21 cellular contexts compared by ENCODE assay signal in genomic region chr14:23539867-23540469, GRCh38. TPM values are rescaled to one million over a fixed set of nuclear protein-coding genes. Genes with fewer than 3 reads are reported as not detected.
DNase-seq lines count a peak whose midpoint lies in the region; ATAC-seq, FAIRE-seq and TF ChIP-seq lines count a peak whose summit lies in the region.
"Had no signal": no experiment of that assay in that cellular context is flagged by ENCODE, and none has a peak within 500 bp of the region (broad histone marks: within the 10 kb centered on the region; RNA-seq: fewer than 3 reads in every experiment).

No MANE protein-coding gene starts in this region.

- intact Hi-C loops in CD14-positive monocyte (cut with micrococcal nuclease), result no loop called here
- intact Hi-C loops in K562 (cut with micrococcal nuclease), result no loop called here

- H3K4me1 Mint-ChIP-seq in CD14-positive monocyte (peaks cover 8% of the 10 kb centered on the region), mesothelial cell of epicardium (peaks cover 28% of the 10 kb centered on the region)
- peaks cover 7% of the 10 kb centered on the region for H3K4me1 Mint-ChIP-seq in stimulated activated effector memory CD8-positive, alpha-beta T cell treated with anti-CD3 and anti-CD28 coated beads, Interleukin-12 subunit alpha, Interleukin-12 subunit beta, amount 100 ng/mL, for 72 hours

- no TSS peak for BruUV-seq in K562 (replicated peaks; lab: Mats Ljungman, UMichigan)

- peak; percentile 70 for TF ChIP-seq CTCF in CD14-positive monocyte (IDR thresholded peaks at IDR 0.05)
- no peak for TF ChIP-seq CTCF in K562 (IDR thresholded peaks at IDR 0.05 in 2 of 3, conservative IDR thresholded peaks at IDR 0.05 in 1 of 3; ENCODE audit: insufficient read depth in 2 of 3, low read depth in 1 of 3, low read length in 3 of 3)
- TF ChIP-seq CTCF in mesothelial cell of epicardium (IDR thresholded peaks at IDR 0.05; ENCODE audit: unreplicated experiment), result no peak

- peak; percentile 17; the same call in 1 of the 3 replicates for ATAC-seq in K562
- ATAC-seq in HG03139 (IDR thresholded peaks at IDR 0.05; ENCODE audit: unreplicated experiment), result no peak
- ATAC-seq in stimulated activated effector memory CD8-positive, alpha-beta T cell treated with anti-CD3 and anti-CD28 coated beads, Interleukin-12 subunit alpha, Interleukin-12 subunit beta, amount 100 ng/mL, for 72 hours, result no peak
- no peak for ATAC-seq in HG02840 (IDR thresholded peaks at IDR 0.05; ENCODE audit: low FRiP score, unreplicated experiment)

- no peak overlapping the region for H3K4me3 ChIP-seq in HUES48 (ENCODE audit: low read depth, low read length)
- no peak overlapping the region for H3K4me3 ChIP-seq in K562
- H3K4me3 ChIP-seq: BLaER1, gastrocnemius medialis, left lung, ovary, SJSA1, smooth muscle cell had no signal

- H3K4me2 ChIP-seq in K562 (ENCODE audit: insufficient read depth, low read length), result no peak overlapping the region
- H3K4me2 ChIP-seq: BLaER1 had no signal

- no peak overlapping the region for H2AFZ ChIP-seq in K562 (ENCODE audit: low read depth, low read length)

- no peak overlapping the region for H3K4me3 Mint-ChIP-seq in CD14-positive monocyte
- H3K4me3 Mint-ChIP-seq in mesothelial cell of epicardium, result no peak overlapping the region
- no peak overlapping the region for H3K4me3 Mint-ChIP-seq in stimulated activated effector memory CD8-positive, alpha-beta T cell treated with anti-CD3 and anti-CD28 coated beads, Interleukin-12 subunit alpha, Interleukin-12 subunit beta, amount 100 ng/mL, for 72 hours
- H3K4me3 Mint-ChIP-seq: activated T-helper 17 cell treated with anti-CD3 and anti-CD28 coated beads, Interleukin-2, amount 50 U/mL, for 72 hours; naive B cell had no signal

- H3K36me3 Mint-ChIP-seq in CD14-positive monocyte, result no peaks in the 10 kb centered on the region
- peaks cover 3% of the 10 kb centered on the region for H3K36me3 Mint-ChIP-seq in mesothelial cell of epicardium
- H3K36me3 Mint-ChIP-seq in stimulated activated effector memory CD8-positive, alpha-beta T cell treated with anti-CD3 and anti-CD28 coated beads, Interleukin-12 subunit alpha, Interleukin-12 subunit beta, amount 100 ng/mL, for 72 hours, result no peaks in the 10 kb centered on the region
- H3K36me3 Mint-ChIP-seq: activated naive CD4-positive, alpha-beta T cell treated with anti-CD3 and anti-CD28 coated beads, Interleukin-2, amount 50 U/mL, for 72 hours had no signal

- H3K27me3 ChIP-seq in HUES48 (ENCODE audit: control insufficient read depth, insufficient read depth, low read length) (no peaks in the 10 kb centered on the region), K562 (ENCODE audit: control insufficient read depth in 2 of 2, insufficient read depth in 2 of 2, low read length in 2 of 2) (peaks cover 0 to 4% of the 10 kb centered on the region in 2 experiments; a peak in 2 of 5 replicates)
- H3K27me3 ChIP-seq: BLaER1, gastrocnemius medialis, left lung, ovary had no signal

- H3K27ac ChIP-seq in HUES48 (ENCODE audit: low read depth, low read length), result peak overlapping the region; percentile 99
- no peak overlapping the region for H3K27ac ChIP-seq in K562 (ENCODE audit: extremely low read depth, low read depth, low read length)
- H3K27ac ChIP-seq: BLaER1, gastrocnemius medialis, left lung, ovary, SJSA1 had no signal

- no peak for FAIRE-seq in K562 (lab: Jason Lieb, UNC)

- WGBS in K562 (ENCODE audit: insufficient coverage, low coverage, missing lambda C conversion rate), result 37% methylated on average over 6 of the region's 7 CpGs

- H3K9me3 ChIP-seq in HUES48 (ENCODE audit: control insufficient read depth, insufficient read depth, low read length), result no peaks in the 10 kb centered on the region
- H3K9me3 ChIP-seq in K562 (replicated peaks; ENCODE audit: control insufficient read depth, insufficient read depth, low read depth, low read length), result no peaks in the 10 kb centered on the region
- H3K9me3 ChIP-seq: BLaER1, gastrocnemius medialis, left lung, ovary, SJSA1 had no signal

- H4K20me1 ChIP-seq in K562 (replicated peaks; ENCODE audit: control insufficient read depth, insufficient read depth, low read length), result no peaks in the 10 kb centered on the region
- H4K20me1 ChIP-seq: BLaER1 had no signal

- no peak overlapping the region for H3K27ac Mint-ChIP-seq in CD14-positive monocyte
- H3K27ac Mint-ChIP-seq in mesothelial cell of epicardium, result peak overlapping the region; percentile 31
- H3K27ac Mint-ChIP-seq in stimulated activated effector memory CD8-positive, alpha-beta T cell treated with anti-CD3 and anti-CD28 coated beads, Interleukin-12 subunit alpha, Interleukin-12 subunit beta, amount 100 ng/mL, for 72 hours, result no peak overlapping the region
- H3K27ac Mint-ChIP-seq: activated naive CD4-positive, alpha-beta T cell treated with anti-CD3 and anti-CD28 coated beads, Interleukin-2, amount 50 U/mL, for 72 hours; activated T-helper 17 cell treated with anti-CD3 and anti-CD28 coated beads, Interleukin-2, amount 50 U/mL, for 72 hours had no signal

- CTCF ChIA-PET in K562 (lab: Yijun Ruan, JAX; ENCODE audit: low intra/inter-chr PET ratio), result interaction anchor here (1.0 to 2.3 kb wide), 3 partner anchors 59 to 212 kb away, joined by 3 to 9 read pairs (median 5); no protein-coding TSS in a partner anchor

- H3K9me1 ChIP-seq in K562 (ENCODE audit: control insufficient read depth, insufficient read depth, low read length), result no peaks in the 10 kb centered on the region

- TF ChIP-seq POLR2A in K562 (conservative IDR thresholded peaks at IDR 0.05), result no peak

- peaks cover 23% of the 10 kb centered on the region for H3K36me3 ChIP-seq in HUES48 (ENCODE audit: control insufficient read depth, insufficient read depth, low read length)
- H3K36me3 ChIP-seq in K562 (ENCODE audit: control insufficient read depth, insufficient read depth, low read length), result no peaks in the 10 kb centered on the region
- H3K36me3 ChIP-seq: gastrocnemius medialis, left lung, ovary, SJSA1 had no signal

- peaks cover 6 to 7% (median 7%) of the 10 kb centered on the region in 3 donors for H3K27me3 Mint-ChIP-seq in CD14-positive monocyte (ENCODE audit: low read depth in 3 of 3)
- no peaks in the 10 kb centered on the region for H3K27me3 Mint-ChIP-seq in mesothelial cell of epicardium (ENCODE audit: low read depth)
- H3K27me3 Mint-ChIP-seq: activated T-helper 17 cell treated with anti-CD3 and anti-CD28 coated beads, Interleukin-2, amount 50 U/mL, for 72 hours had no signal

- H3K9ac ChIP-seq in HUES48 (ENCODE audit: low read depth, low read length) (no peak overlapping the region), K562 (ENCODE audit: insufficient read depth in 1 of 2, low read depth in 2 of 2, low read length in 2 of 2) (no peak overlapping the region)
- H3K9ac ChIP-seq: BLaER1 had no signal

- POLR2A ChIA-PET in K562 (lab: Yijun Ruan, JAX), result no interaction called here

- H3K4me1 ChIP-seq in HUES48 (ENCODE audit: control insufficient read depth, insufficient read depth, low read length), result peaks cover 48% of the 10 kb centered on the region
- H3K4me1 ChIP-seq in K562 (replicated peaks in 1 of 2; ENCODE audit: control insufficient read depth in 2 of 2, insufficient read depth in 2 of 2, low read length in 2 of 2), result no peaks in the 10 kb centered on the region; a peak in 1 of 5 replicates
- H3K4me1 ChIP-seq: gastrocnemius medialis, SJSA1 had no signal

- DNase-seq in CD14-positive monocyte (ENCODE audit: low spot score), result no peak
- no peak for DNase-seq in K562 (ENCODE audit: extremely low read depth in 1 of 4, low spot score in 3 of 4)
- DNase-seq in mesothelial cell of epicardium (ENCODE audit: low spot score in 2 of 2, unreplicated experiment in 2 of 2), result no peak
- no peak for DNase-seq in stimulated activated effector memory CD8-positive, alpha-beta T cell treated with anti-CD3 and anti-CD28 coated beads, Interleukin-12 subunit alpha, Interleukin-12 subunit beta, amount 100 ng/mL, for 72 hours (ENCODE audit: low spot score in 2 of 2)
- DNase-seq in C1 segment of cervical spinal cord (lab: John Stamatoyannopoulos, UW), result no peak
- DNase-seq: cortex of kidney; gastrocnemius medialis; NCI-H774; stimulated activated CD4-positive, alpha-beta T cell treated with anti-CD3 and anti-CD28 coated beads, Interleukin-2, amount 100 ng/mL, for 24 hours had no signal

- H3K9me3 Mint-ChIP-seq in CD14-positive monocyte (peaks cover 0 to 1% (median 0%) of the 10 kb centered on the region in 7 donors), mesothelial cell of epicardium (no peaks in the 10 kb centered on the region)
- H3K9me3 Mint-ChIP-seq in stimulated activated effector memory CD8-positive, alpha-beta T cell treated with anti-CD3 and anti-CD28 coated beads, Interleukin-12 subunit alpha, Interleukin-12 subunit beta, amount 100 ng/mL, for 72 hours, result no peaks in the 10 kb centered on the region
- H3K9me3 Mint-ChIP-seq: activated naive CD4-positive, alpha-beta T cell treated with anti-CD3 and anti-CD28 coated beads, Interleukin-2, amount 50 U/mL, for 72 hours; activated T-helper 17 cell treated with anti-CD3 and anti-CD28 coated beads, Interleukin-2, amount 50 U/mL, for 72 hours; naive B cell had no signal

- no peaks in the 10 kb centered on the region for H3K79me2 ChIP-seq in K562 (ENCODE audit: control insufficient read depth, insufficient read depth, low read length)

- TF ChIP-seq RAD21 in K562 (CRISPR knock-in tag; conservative IDR thresholded peaks at IDR 0.05 in 1 of 2, IDR thresholded peaks at IDR 0.05 in 1 of 2), result no peak

- in situ Hi-C loops in K562 (cut with MboI), result no loop called here

- TF ChIP-seq EP300 in K562 (IDR thresholded peaks at IDR 0.05; ENCODE audit: low read length), result no peak

RNA-seq across cellular contexts. Expression of gene ZFHX2, which starts 11.6 kb away (rescaled TPM):
- polyA plus RNA-seq in CD14-positive monocyte (under 1 TPM in 1 of 2 donors, not detected in 1; 0.07 TPM), K562 (2011; rRNA removed) (0.06 and 0.16 TPM in 2 replicates), K562 (2014; fragmentation: Illumina TruSeq; extraction: Trizol) (0.03 and 0.09 TPM in 2 replicates), K562 (2014; fragmentation: Nextera tagmentation; extraction: Ambion mirVana) (not detected), K562 (2014; rRNA removed) (0.01 TPM in 1 of 2 replicates, not detected in the other)
- 0.76 and 1.5 TPM in 2 replicates for total RNA-seq in K562 (2011; cell fraction: chromatin; rRNA removed; ENCODE audit: low replicate concordance)
- total RNA-seq in K562 (2011; cell fraction: nucleolus; rRNA removed), result 0.26 and 0.67 TPM in 2 replicates
- total RNA-seq in K562 (2011; cell fraction: nucleoplasm; rRNA removed), result 0.15 and 0.23 TPM in 2 replicates
- total RNA-seq in K562 (2014; rRNA removed) (0.29 TPM in 1 of 2 replicates, not detected in the other), K562 (2014; rRNA removed; fragmentation: Illumina TruSeq; extraction: Trizol) (0.10 and 0.11 TPM in 2 replicates), K562 (2015; rRNA removed; fragmentation: Illumina TruSeq; extraction: Trizol) (0.11 TPM in 2 replicates), K562 (2021) (0.11 and 0.22 TPM in 2 replicates), mesothelial cell of epicardium (9.8 to 14.4 TPM (median 13.7 TPM) in 3 replicates)
- polyA plus RNA-seq in K562 (2011; cell fraction: cytosol; rRNA removed), result under 0.01 and 0.04 TPM in 2 replicates
- polyA plus RNA-seq in K562 (2011; cell fraction: nucleus; rRNA removed), result 0.20 and 0.50 TPM in 2 replicates
- 0.06 and 0.07 TPM in 2 replicates for polyA plus RNA-seq in K562 (2012)
- 0.15 and 0.18 TPM in 2 replicates for polyA minus RNA-seq in K562 (2011; rRNA and poly(A)+ RNA removed)
- polyA minus RNA-seq in K562 (2011; cell fraction: cytosol; rRNA and poly(A)+ RNA removed), result not detected in 2 replicates
- 0.22 and 0.54 TPM in 2 replicates for polyA minus RNA-seq in K562 (2011; cell fraction: nucleus; rRNA and poly(A)+ RNA removed)
- total RNA-seq: RPMI7951, SJSA1 had no signal

RNA-seq across cellular contexts. Expression of gene THTPA, which starts 16.1 kb away (rescaled TPM):
- polyA plus RNA-seq in CD14-positive monocyte, result 10 to 100 TPM; 15.3 to 17.0 TPM
- total RNA-seq in K562 (2011; cell fraction: chromatin; rRNA removed; ENCODE audit: low replicate concordance), result 2.6 and 8.1 TPM in 2 replicates
- total RNA-seq in K562 (2011; cell fraction: nucleolus; rRNA removed), result 5.2 and 7.1 TPM in 2 replicates
- 5.2 and 5.4 TPM in 2 replicates for total RNA-seq in K562 (2011; cell fraction: nucleoplasm; rRNA removed)
- total RNA-seq in K562 (2014; rRNA removed), result 5.2 and 12.2 TPM in 2 replicates
- total RNA-seq in K562 (2014; rRNA removed; fragmentation: Illumina TruSeq; extraction: Trizol), result 2.2 and 2.4 TPM in 2 replicates
- 3.8 and 4.2 TPM in 2 replicates for total RNA-seq in K562 (2015; rRNA removed; fragmentation: Illumina TruSeq; extraction: Trizol)
- total RNA-seq in K562 (2021), result 6.3 and 8.7 TPM in 2 replicates
- 2.2 and 3.8 TPM in 2 replicates for polyA plus RNA-seq in K562 (2011; rRNA removed)
- polyA plus RNA-seq in K562 (2011; cell fraction: cytosol; rRNA removed), result 2.4 and 7.1 TPM in 2 replicates
- polyA plus RNA-seq in K562 (2011; cell fraction: nucleus; rRNA removed), result 2.2 and 7.9 TPM in 2 replicates
- polyA plus RNA-seq in K562 (2012), result 5.6 and 7.4 TPM in 2 replicates
- 6.8 and 8.4 TPM in 2 replicates for polyA plus RNA-seq in K562 (2014; fragmentation: Illumina TruSeq; extraction: Trizol)
- polyA plus RNA-seq in K562 (2014; fragmentation: Nextera tagmentation; extraction: Ambion mirVana), result 1 to 10 TPM; 6.4 to 6.5 TPM
- polyA plus RNA-seq in K562 (2014; rRNA removed), result 5.1 and 9.4 TPM in 2 replicates
- 2.5 and 3.2 TPM in 2 replicates for polyA minus RNA-seq in K562 (2011; rRNA and poly(A)+ RNA removed)
- 2.7 and 2.9 TPM in 2 replicates for polyA minus RNA-seq in K562 (2011; cell fraction: cytosol; rRNA and poly(A)+ RNA removed)
- polyA minus RNA-seq in K562 (2011; cell fraction: nucleus; rRNA and poly(A)+ RNA removed), result 2.4 and 2.8 TPM in 2 replicates
- 13.9 to 17.7 TPM (median 15.2 TPM) in 3 replicates for total RNA-seq in mesothelial cell of epicardium

RNA-seq across cellular contexts. Expression of gene AP1G2, which starts 27.6 kb away (rescaled TPM):
- polyA plus RNA-seq in CD14-positive monocyte, result 10 to 100 TPM; 32.2 to 37.0 TPM
- total RNA-seq in K562 (2011; cell fraction: chromatin; rRNA removed; ENCODE audit: low replicate concordance), result 396 and 1,008 TPM in 2 replicates
- total RNA-seq in K562 (2011; cell fraction: nucleolus; rRNA removed), result 461 and 463 TPM in 2 replicates
- 346 and 364 TPM in 2 replicates for total RNA-seq in K562 (2011; cell fraction: nucleoplasm; rRNA removed)
- total RNA-seq in K562 (2014; rRNA removed), result 19.1 and 25.8 TPM in 2 replicates
- total RNA-seq in K562 (2014; rRNA removed; fragmentation: Illumina TruSeq; extraction: Trizol), result 12.2 and 19.8 TPM in 2 replicates
- 27.7 and 31.9 TPM in 2 replicates for total RNA-seq in K562 (2015; rRNA removed; fragmentation: Illumina TruSeq; extraction: Trizol)
- 51.9 and 58.1 TPM in 2 replicates for total RNA-seq in K562 (2021)
- polyA plus RNA-seq in K562 (2011; rRNA removed), result 65.3 and 135 TPM in 2 replicates
- 61.3 and 70.5 TPM in 2 replicates for polyA plus RNA-seq in K562 (2011; cell fraction: cytosol; rRNA removed)
- 934 and 1,029 TPM in 2 replicates for polyA plus RNA-seq in K562 (2011; cell fraction: nucleus; rRNA removed)
- 53.3 and 105 TPM in 2 replicates for polyA plus RNA-seq in K562 (2012)
- polyA plus RNA-seq in K562 (2014; fragmentation: Illumina TruSeq; extraction: Trizol), result 41.3 and 56.2 TPM in 2 replicates
- polyA plus RNA-seq in K562 (2014; fragmentation: Nextera tagmentation; extraction: Ambion mirVana), result 10 to 100 TPM; 22.9 to 33.3 TPM
- 73.4 and 83.5 TPM in 2 replicates for polyA plus RNA-seq in K562 (2014; rRNA removed)
- polyA minus RNA-seq in K562 (2011; rRNA and poly(A)+ RNA removed), result 35.0 and 46.6 TPM in 2 replicates
- polyA minus RNA-seq in K562 (2011; cell fraction: cytosol; rRNA and poly(A)+ RNA removed), result 23.4 and 34.6 TPM in 2 replicates
- 142 and 191 TPM in 2 replicates for polyA minus RNA-seq in K562 (2011; cell fraction: nucleus; rRNA and poly(A)+ RNA removed)
- 268 to 271 TPM (median 269 TPM) in 3 replicates for total RNA-seq in mesothelial cell of epicardium

RNA-seq across cellular contexts. Expression of gene JPH4, which starts 38.6 kb away (rescaled TPM):
- polyA plus RNA-seq in CD14-positive monocyte (1 to 10 TPM; 3.7 to 4.1 TPM), K562 (2011; rRNA removed) (not detected in 2 replicates), K562 (2014; fragmentation: Illumina TruSeq; extraction: Trizol) (0.04 and 0.07 TPM in 2 replicates), K562 (2014; fragmentation: Nextera tagmentation; extraction: Ambion mirVana) (under 1 TPM in 1 of 2 experiments, not detected in 1; 0.06 TPM), K562 (2014; rRNA removed) (0.07 TPM in 1 of 2 replicates, not detected in the other)
- not detected in 2 replicates for total RNA-seq in K562 (2011; cell fraction: chromatin; rRNA removed; ENCODE audit: low replicate concordance)
- not detected in 2 replicates for total RNA-seq in K562 (2011; cell fraction: nucleolus; rRNA removed)
- 0.23 TPM in 1 of 2 replicates, not detected in the other for total RNA-seq in K562 (2011; cell fraction: nucleoplasm; rRNA removed)
- total RNA-seq in K562 (2014; rRNA removed) (0.04 TPM in 1 of 2 replicates, not detected in the other), K562 (2014; rRNA removed; fragmentation: Illumina TruSeq; extraction: Trizol) (not detected in 2 replicates), K562 (2015; rRNA removed; fragmentation: Illumina TruSeq; extraction: Trizol) (0.04 TPM in 1 of 2 replicates, not detected in the other), K562 (2021) (0.13 TPM in 2 replicates), mesothelial cell of epicardium (6.4 to 7.4 TPM (median 7.3 TPM) in 3 replicates)
- polyA plus RNA-seq in K562 (2011; cell fraction: cytosol; rRNA removed), result 0.01 TPM in 1 of 2 replicates, not detected in the other
- 0.07 TPM in 1 of 2 replicates, not detected in the other for polyA plus RNA-seq in K562 (2011; cell fraction: nucleus; rRNA removed)
- polyA plus RNA-seq in K562 (2012), result 0.12 and 0.24 TPM in 2 replicates
- not detected in 2 replicates for polyA minus RNA-seq in K562 (2011; rRNA and poly(A)+ RNA removed)
- not detected in 2 replicates for polyA minus RNA-seq in K562 (2011; cell fraction: cytosol; rRNA and poly(A)+ RNA removed)
- not detected in 2 replicates for polyA minus RNA-seq in K562 (2011; cell fraction: nucleus; rRNA and poly(A)+ RNA removed)
- total RNA-seq: activated naive CD4-positive, alpha-beta T cell treated with anti-CD3 and anti-CD28 coated beads, Interleukin-2, amount 50 U/mL, for 72 hours; activated T-helper 17 cell treated with anti-CD3 and anti-CD28 coated beads, Interleukin-2, amount 50 U/mL, for 72 hours; SJSA1 had no signal
- polyA plus RNA-seq: smooth muscle cell had no signal
